Comparison of ENCODE assay signal across 9 cellular contexts in the genomic region with DNA sequence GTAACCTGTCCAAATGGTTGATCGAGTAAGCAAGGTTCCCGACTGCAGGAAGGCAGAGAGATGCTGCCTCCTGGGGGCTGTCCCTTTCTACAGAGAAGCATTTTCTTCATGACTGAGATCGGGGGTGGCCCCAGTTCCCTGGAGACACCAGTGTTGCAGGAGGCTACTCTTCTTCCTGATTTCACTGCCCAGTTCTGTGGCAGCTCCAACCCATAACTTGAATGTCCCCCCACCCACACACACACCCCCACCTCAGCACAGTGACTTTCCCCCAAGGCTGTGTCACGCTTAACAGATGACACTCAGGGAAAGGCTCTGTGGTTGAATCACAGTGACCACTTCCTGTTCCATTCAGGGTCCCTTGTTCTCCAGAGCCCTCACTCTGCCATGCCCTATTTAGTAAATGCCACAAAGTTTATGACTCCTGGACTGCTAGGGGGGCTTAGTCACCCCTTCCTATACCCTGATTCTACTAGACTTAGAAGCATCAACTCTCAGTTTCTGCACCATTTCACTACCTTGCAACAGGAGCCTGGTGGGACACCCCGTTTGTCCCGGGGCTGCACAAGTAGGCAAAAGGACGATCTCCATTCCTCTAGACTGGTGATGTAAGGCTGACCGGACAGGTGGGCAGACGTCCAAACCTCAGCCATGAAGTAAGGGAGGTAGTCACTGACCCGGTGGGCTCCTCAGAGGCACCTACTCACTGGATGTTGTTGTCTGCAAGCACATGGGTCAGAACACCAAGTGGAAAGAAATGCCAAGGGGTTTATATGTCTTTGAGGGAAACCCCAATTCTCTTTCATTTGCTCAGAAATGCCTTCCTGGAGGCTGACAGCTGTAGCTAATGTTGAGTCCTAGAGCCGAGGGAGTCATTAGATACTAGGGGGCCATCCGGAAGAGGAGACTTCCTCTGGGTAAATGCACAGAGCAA. TPM values are rescaled to one million over a fixed set of nuclear protein-coding genes. Genes with fewer than 3 reads are reported as not detected.
DNase-seq lines count a peak whose midpoint lies in the region; ATAC-seq, FAIRE-seq and TF ChIP-seq lines count a peak whose summit lies in the region.
"Had no signal": no experiment of that assay in that cellular context is flagged by ENCODE, and none has a peak within 500 bp of the region (broad histone marks: within the 10 kb centered on the region; RNA-seq: fewer than 3 reads in every experiment).

No MANE protein-coding gene starts in this region.

- intact Hi-C loops in upper lobe of right lung (cut with DNase I): no loop called here

- H4K20me1 ChIP-seq in astrocyte (ENCODE audit: insufficient read depth, low read length): no peaks in the 10 kb centered on the region

- H3K27ac ChIP-seq in astrocyte (ENCODE audit: low read depth, low read length): peak overlapping the region; percentile 61
- no peak overlapping the region for H3K27ac ChIP-seq in upper lobe of right lung
- H3K27ac ChIP-seq: skin epidermis had no signal

- no peaks in the 10 kb centered on the region for H3K27me3 Mint-ChIP-seq in T-helper 17 cell
- H3K27me3 Mint-ChIP-seq in astrocyte (ENCODE audit: low read depth, unreplicated experiment): no peaks in the 10 kb centered on the region

- no peaks in the 10 kb centered on the region for H3K9me3 Mint-ChIP-seq in astrocyte (ENCODE audit: unreplicated experiment)

- H3K4me2 ChIP-seq in astrocyte (ENCODE audit: low read length): peak overlapping the region; percentile 83

- H3K36me3 Mint-ChIP-seq in T-helper 17 cell (ENCODE audit: low read depth) (peaks cover 2% of the 10 kb centered on the region), astrocyte (ENCODE audit: low read depth, unreplicated experiment) (no peaks in the 10 kb centered on the region)

- H3K36me3 ChIP-seq in BJ (ENCODE audit: control insufficient read depth, insufficient read depth, low read length) (no peaks in the 10 kb centered on the region), astrocyte (ENCODE audit: insufficient read depth, low read length) (no peaks in the 10 kb centered on the region), upper lobe of right lung (no peaks in the 10 kb centered on the region)

- H3K27me3 ChIP-seq in BJ (ENCODE audit: control insufficient read depth, insufficient read depth, low read length): no peaks in the 10 kb centered on the region
- H3K27me3 ChIP-seq in astrocyte (ENCODE audit: insufficient read depth, low read length): no peaks in the 10 kb centered on the region
- no peaks in the 10 kb centered on the region for H3K27me3 ChIP-seq in upper lobe of right lung

- H3K4me1 ChIP-seq in astrocyte (ENCODE audit: insufficient read depth, low read length) (peaks cover 18% of the 10 kb centered on the region), upper lobe of right lung (no peaks in the 10 kb centered on the region)

- peak overlapping the region; percentile 45 for H3K4me3 Mint-ChIP-seq in T-helper 17 cell
- no peak overlapping the region for H3K4me3 Mint-ChIP-seq in astrocyte (ENCODE audit: unreplicated experiment)

- peak overlapping the region; percentile 22 for H2AFZ ChIP-seq in astrocyte (ENCODE audit: low read depth, low read length)

- H3K79me2 ChIP-seq in astrocyte (ENCODE audit: insufficient read depth, low read length): no peaks in the 10 kb centered on the region

- POLR2A ChIA-PET in BJ (lab: Charles Lee): no interaction called here

- peak overlapping the region; percentile 61 for H3K9ac ChIP-seq in astrocyte (ENCODE audit: low read length)

- H3K9me3 ChIP-seq in T-helper 17 cell (ENCODE audit: control insufficient read depth, low read length, poor library complexity, severe bottlenecking) (no peaks in the 10 kb centered on the region), astrocyte (ENCODE audit: insufficient read depth, low read depth, low read length) (no peaks in the 10 kb centered on the region), upper lobe of right lung (no peaks in the 10 kb centered on the region)

- ATAC-seq in GM19395 (IDR thresholded peaks at IDR 0.05; ENCODE audit: unreplicated experiment) (peak; percentile 89), HG03378 (IDR thresholded peaks at IDR 0.05; ENCODE audit: unreplicated experiment) (peak; percentile 89), T-helper 17 cell (peak; percentile 88), upper lobe of right lung (peak; percentile 94)

- FAIRE-seq in astrocyte (lab: Jason Lieb, UNC): peak; percentile 52

- H3K4me1 Mint-ChIP-seq in T-helper 17 cell (peaks cover 18% of the 10 kb centered on the region), astrocyte (ENCODE audit: low read depth, unreplicated experiment) (peaks cover 20% of the 10 kb centered on the region)

- TF ChIP-seq CTCF in BJ (IDR thresholded peaks at IDR 0.05; ENCODE audit: insufficient read depth, low read depth, low read length): peak; percentile 44
- peak; percentile 17 for TF ChIP-seq CTCF in astrocyte (IDR thresholded peaks at IDR 0.05; ENCODE audit: insufficient read depth, low read depth, low read length)
- peak; percentile 29 for TF ChIP-seq CTCF in upper lobe of right lung (IDR thresholded peaks at IDR 0.05)

- CTCF ChIA-PET in BJ (lab: Yijun Ruan, JAX): interaction anchor here (1.7 kb wide), 1 partner anchor 10 kb away, joined by 5 read pairs; no protein-coding TSS in a partner anchor

- no peak overlapping the region for H3K4me3 ChIP-seq in BJ (ENCODE audit: low read depth, low read length)
- peak overlapping the region; percentile 36 for H3K4me3 ChIP-seq in astrocyte (ENCODE audit: insufficient read depth, low read depth, low read length)
- H3K4me3 ChIP-seq in upper lobe of right lung: no peak overlapping the region
- H3K4me3 ChIP-seq: skin epidermis had no signal

- DNase-seq in BJ (ENCODE audit: low read depth) (no peak), T-helper 17 cell (peak in 1 of 3 donors; percentile 22), astrocyte (ENCODE audit: low read depth) (peak; percentile 90), medulla oblongata (ENCODE audit: extremely low spot score) (peak; percentile 9), upper lobe of right lung (peak; percentile 80)
- DNase-seq in effector CD8-positive, alpha-beta T cell (lab: John Stamatoyannopoulos, UW): no peak

- H3K27ac Mint-ChIP-seq in T-helper 17 cell: no peak overlapping the region
- H3K27ac Mint-ChIP-seq in astrocyte (ENCODE audit: unreplicated experiment): peak overlapping the region; percentile 78

RNA-seq across cellular contexts. Expression of a gene that starts 31.3 kb away (rescaled TPM):
- 5.7 and 12.0 TPM in 2 replicates for polyA plus RNA-seq in BJ (2011; rRNA removed)
- 3.9 and 5.2 TPM in 2 replicates for polyA minus RNA-seq in BJ (2011; rRNA and poly(A)+ RNA removed)
- total RNA-seq in T-helper 17 cell: 10 to 100 TPM; 31.6 to 35.9 TPM
- 24.8 and 27.2 TPM in 2 replicates for total RNA-seq in astrocyte
- total RNA-seq in upper lobe of right lung: 29.8 TPM

RNA-seq across cellular contexts. Expression of a gene that starts 38.5 kb away (rescaled TPM):
- 30.3 and 30.4 TPM in 2 replicates for polyA plus RNA-seq in BJ (2011; rRNA removed)
- 92.9 and 144 TPM in 2 replicates for polyA minus RNA-seq in BJ (2011; rRNA and poly(A)+ RNA removed)
- total RNA-seq in T-helper 17 cell (100 to 1,000 TPM in 1 of 2 donors, 10 to 100 TPM in 1; 91.9 to 147 TPM), astrocyte (35.0 and 36.4 TPM in 2 replicates), upper lobe of right lung (24.0 TPM)

Comparison
In these comparisons a context has a peak if more than half of its experiments do, and no peak if none do; other contexts are left out.
1. DNase-seq: peak in astrocyte (single experiment), medulla oblongata (single experiment) and upper lobe of right lung (single experiment); none in BJ (single experiment) and effector CD8-positive, alpha-beta T cell (single experiment).
2. Peak in every context shown above with its lines, with median percentiles within 50 percentile points of each other: CTCF ChIP-seq and ATAC-seq.